ENCODE assay signal across 1 cellular context in the genomic region with DNA sequence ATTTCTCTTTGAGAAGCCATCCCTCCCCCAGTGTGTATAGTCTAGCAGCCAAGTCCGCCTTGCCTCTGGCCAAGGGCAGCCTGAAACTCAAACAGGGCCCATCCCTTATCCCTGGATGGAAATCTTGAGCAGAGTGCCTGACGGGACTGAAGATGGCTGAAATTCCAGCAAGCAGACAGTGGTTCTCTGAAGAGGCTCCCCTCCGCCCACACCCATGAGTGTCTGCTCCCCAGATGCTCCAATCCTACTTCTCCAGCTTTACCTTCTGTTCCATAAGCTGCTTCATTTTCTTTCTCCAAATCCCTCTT.
TF ChIP-seq lines count a peak whose summit lies in the region.

No MANE protein-coding gene starts in this region.

TF ChIP-seq in H1, 55 proteins besides CTCF, POLR2A, EP300 and RAD21:
- TF ChIP-seq KDM1A (IDR thresholded peaks at IDR 0.05; ENCODE audit: borderline replicate concordance, low read length) (no peak), TCF12 (IDR thresholded peaks at IDR 0.05; ENCODE audit: low read depth, low read length) (no peak), HDAC2 (IDR thresholded peaks at IDR 0.05; ENCODE audit: borderline replicate concordance in 1 of 2, low read depth in 2 of 2, low read length in 2 of 2) (no peak), SIN3A (conservative IDR thresholded peaks at IDR 0.05 in 1 of 2, IDR thresholded peaks at IDR 0.05 in 1 of 2; ENCODE audit: low read depth in 1 of 2, low read length in 2 of 2) (no peak), KDM5A (IDR thresholded peaks at IDR 0.05; ENCODE audit: low read length) (no peak)
TF ChIP-seq in H1: peak in this region for 0.
